Comparison of ENCODE assay signal across 25 cellular contexts in the genomic region with DNA sequence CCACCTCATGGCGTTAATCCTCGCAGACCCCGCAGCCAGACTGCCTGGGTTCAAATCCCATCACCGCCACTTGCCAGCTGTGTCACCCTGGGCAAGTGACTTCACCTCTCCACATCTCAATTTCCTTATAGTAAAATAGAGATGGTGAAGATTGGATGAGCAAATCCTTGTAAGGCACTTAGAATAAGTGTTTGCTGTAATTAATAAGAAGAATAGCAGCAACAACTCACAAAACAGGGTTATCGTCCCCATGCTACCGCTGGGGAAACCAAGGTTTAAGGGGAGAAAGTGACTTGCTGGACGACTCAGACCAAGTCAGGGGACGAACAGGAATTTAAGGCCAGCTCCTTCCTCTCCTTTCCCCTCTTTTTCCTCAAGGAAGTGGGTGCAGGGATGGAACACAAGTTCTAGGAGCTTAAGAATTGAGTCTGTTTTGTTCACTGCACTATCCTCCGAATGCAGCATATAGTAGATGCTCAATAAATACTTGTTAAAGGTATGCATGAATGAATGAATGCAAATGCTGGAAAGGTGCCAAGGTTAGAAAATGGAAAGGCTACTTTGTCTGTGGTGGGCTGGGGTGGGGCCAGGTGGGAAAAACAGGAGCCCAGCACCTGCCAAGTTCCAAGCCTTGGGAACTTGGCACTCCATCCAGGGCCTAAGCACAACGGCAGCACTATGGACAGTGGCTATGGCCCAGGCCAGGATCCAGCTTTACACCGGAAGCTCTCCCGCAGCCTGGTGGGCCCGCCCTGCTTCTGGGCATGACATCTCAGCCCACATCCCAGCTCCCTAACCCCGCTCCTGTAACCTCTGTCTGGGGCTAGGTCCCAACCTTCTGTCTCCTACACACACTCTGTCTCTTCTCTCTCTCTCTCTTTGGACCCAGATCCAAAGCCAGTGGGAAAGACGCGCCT. TPM values are rescaled to one million over a fixed set of nuclear protein-coding genes. Genes with fewer than 3 reads are reported as not detected.
DNase-seq lines count a peak whose midpoint lies in the region; ATAC-seq and TF ChIP-seq lines count a peak whose summit lies in the region.
"Had no signal": no experiment of that assay in that cellular context is flagged by ENCODE, and none has a peak within 500 bp of the region (broad histone marks: within the 10 kb centered on the region; RNA-seq: fewer than 3 reads in every experiment).

No MANE protein-coding gene starts in this region.

- peaks cover 39% of the 10 kb centered on the region; the same call in 1 of the 2 replicates for H3K27me3 ChIP-seq in H9 (ENCODE audit: insufficient read depth, low read length)

- ATAC-seq in GM18909 (IDR thresholded peaks at IDR 0.05; ENCODE audit: poor library complexity, unreplicated experiment): no peak
- ATAC-seq: activated T-cell treated with anti-CD3 and anti-CD28 coated beads, Interleukin-2, amount 50 U/mL, for 4 hours; effector memory CD8-positive, alpha-beta T cell; esophagus mucosa; lower lobe of right lung; stimulated activated naive CD8-positive, alpha-beta T cell treated with anti-CD3 and anti-CD28 coated beads, Interleukin-15, Interleukin-2, amounts not matched to agents 100 U/mL and 50 U/mL, for 24 hours had no signal

- H3K27ac Mint-ChIP-seq in H9: no peak overlapping the region
- H3K27ac Mint-ChIP-seq: effector memory CD8-positive, alpha-beta T cell; HFFc6 had no signal

- H3K18ac ChIP-seq in H9 (ENCODE audit: insufficient read length, low read depth, low read length): no peak overlapping the region

- H3K4me3 ChIP-seq in iPS-11a (ENCODE audit: low read depth, low read length): peak overlapping the region; percentile 49
- H3K4me3 ChIP-seq: lower lobe of right lung, prostate gland had no signal

- no peak overlapping the region for H2BK15ac ChIP-seq in H9 (ENCODE audit: low read depth, low read length)

- TF ChIP-seq CTCF in H9 (conservative IDR thresholded peaks at IDR 0.05) (no peak), GM10266 (IDR thresholded peaks at IDR 0.05; ENCODE audit: control insufficient read depth, insufficient read depth, low read depth, missing control alignments) (no peak)

- no peaks in the 10 kb centered on the region for H4K20me1 ChIP-seq in H9 (ENCODE audit: control insufficient read depth, insufficient read depth, insufficient read length)

- no peaks in the 10 kb centered on the region for H3K9me3 ChIP-seq in H9 (ENCODE audit: control insufficient read depth, low read depth, low read length)
- H3K9me3 ChIP-seq: breast epithelium, lower lobe of right lung, prostate gland, SK-N-SH had no signal

- DNase-seq in H9 (no peak), CD1c-positive myeloid dendritic cell (ENCODE audit: extremely low spot score) (no peak), GM10266 (ENCODE audit: extremely low spot score) (no peak), hepatic stellate cell (ENCODE audit: low spot score) (no peak)
- DNase-seq: activated naive CD4-positive, alpha-beta T cell treated with Interleukin-2 at 50 U/mL for 16 hours; activated T-cell treated with anti-CD3 and anti-CD28 coated beads, Interleukin-2, amount 50 U/mL, for 4 hours; amniotic stem cell; effector memory CD8-positive, alpha-beta T cell; foreskin melanocyte; HFFc6; hippocampal formation; kidney glomerular epithelial cell; lower lobe of right lung; NCI-H526 treated with DMSO at 0.1 percent for 48 hours; T-helper 2 cell had no signal

- no peak overlapping the region for H2BK20ac ChIP-seq in H9 (ENCODE audit: low read depth, low read length, poor library complexity, severe bottlenecking)

- WGBS in H9 (ENCODE audit: extremely low coverage, insufficient read length, low lambda C conversion rate): no CpG with 5 or more reads among the region's 16 CpGs

- peak overlapping the region; percentile 62 to 74; a peak in 4 of 5 replicates for H3K4me3 Mint-ChIP-seq in H9
- H3K4me3 Mint-ChIP-seq: activated T-cell treated with anti-CD3 and anti-CD28 coated beads, Interleukin-2, amount 50 U/mL, for 4 hours; effector memory CD8-positive, alpha-beta T cell; HFFc6 had no signal

- no peak overlapping the region for H2AK5ac ChIP-seq in H9 (ENCODE audit: insufficient read length, low read length)

- peaks cover 2% of the 10 kb centered on the region for H3K23me2 ChIP-seq in H9 (ENCODE audit: insufficient read length, low read depth, low read length, poor library complexity, severe bottlenecking)

- H4K8ac ChIP-seq in H9 (replicated peaks; ENCODE audit: insufficient read length, low read depth, low read length): no peak overlapping the region

- H3K9ac ChIP-seq in H9 (ENCODE audit: extremely low read depth, insufficient read length, low read length): no peak overlapping the region
- H3K9ac ChIP-seq: SK-N-SH had no signal

- H3K79me2 ChIP-seq in H9 (ENCODE audit: insufficient read depth, low read length): no peaks in the 10 kb centered on the region

- no peak overlapping the region for H4K91ac ChIP-seq in H9 (ENCODE audit: insufficient read length, low read depth, low read length)

- H3K14ac ChIP-seq in H9 (ENCODE audit: insufficient read depth, low read length): no peak overlapping the region

- no peaks in the 10 kb centered on the region; a peak in 1 of 7 replicates for H3K36me3 Mint-ChIP-seq in H9 (ENCODE audit: insufficient read depth in 1 of 3, low read depth in 3 of 3)

- H3K9me3 Mint-ChIP-seq in H9: no peaks in the 10 kb centered on the region; a peak in 1 of 5 replicates
- H3K9me3 Mint-ChIP-seq: activated T-cell treated with anti-CD3 and anti-CD28 coated beads, Interleukin-2, amount 50 U/mL, for 4 hours; effector memory CD8-positive, alpha-beta T cell; HFFc6; neural crest cell had no signal

- peaks cover 10 to 16% of the 10 kb centered on the region in 2 experiments for H3K4me1 Mint-ChIP-seq in H9

- H3K4ac ChIP-seq in H9 (ENCODE audit: low read depth, low read length): no peak overlapping the region

- no peak overlapping the region for H2BK120ac ChIP-seq in H9 (ENCODE audit: low read depth, low read length, poor library complexity, severe bottlenecking)

- H3K27me3 Mint-ChIP-seq in H9 (ENCODE audit: low read depth): peaks cover 91% of the 10 kb centered on the region

- H3K23ac ChIP-seq in H9 (ENCODE audit: insufficient read length, low read depth, low read length): no peak overlapping the region

- H3K56ac ChIP-seq in H9 (ENCODE audit: insufficient read length, low read depth, low read length): no peak overlapping the region

- H4K5ac ChIP-seq in H9 (ENCODE audit: insufficient read length, low read depth, low read length): no peak overlapping the region

- H3K4me2 ChIP-seq in H9 (ENCODE audit: insufficient read depth, insufficient read length, low read length): peak overlapping the region; percentile 49

- no peaks in the 10 kb centered on the region for H3K79me1 ChIP-seq in H9 (ENCODE audit: insufficient read depth, low read depth, low read length, poor library complexity, severe bottlenecking)

- no peak overlapping the region for H2BK5ac ChIP-seq in H9 (ENCODE audit: insufficient read length, low read length)

- no peak overlapping the region for H3K27ac ChIP-seq in H9 (ENCODE audit: insufficient read length, low read depth, low read length)
- H3K27ac ChIP-seq: breast epithelium, lower lobe of right lung, prostate gland had no signal

- H2AFZ ChIP-seq in H9 (ENCODE audit: low read length): no peak overlapping the region

- no peaks in the 10 kb centered on the region for H3K4me1 ChIP-seq in H9 (ENCODE audit: insufficient read depth, low read length)
- H3K4me1 ChIP-seq: prostate gland had no signal

- no peak overlapping the region for H2BK12ac ChIP-seq in H9 (ENCODE audit: insufficient read length, low read depth, low read length)

- no peak overlapping the region for H3T11ph ChIP-seq in H9 (ENCODE audit: low read length)

TF ChIP-seq in PFSK-1, 5 proteins besides CTCF, POLR2A, EP300 and RAD21:
- peak; percentile 76 to 86 for TF ChIP-seq REST (IDR thresholded peaks at IDR 0.05; ENCODE audit: insufficient read depth in 1 of 2, low read depth in 2 of 2, low read length in 2 of 2)
- no peak for TF ChIP-seq TAF1 (IDR thresholded peaks at IDR 0.05; ENCODE audit: borderline replicate concordance, insufficient read depth, low read length)
- TF ChIP-seq SIN3A (IDR thresholded peaks at IDR 0.05; ENCODE audit: borderline replicate concordance, insufficient read depth, low read length): no peak

RNA-seq across cellular contexts. Expression of gene CDH22, which starts 4.9 kb away (rescaled TPM):
- 0.20 TPM in 1 of 2 replicates, not detected in the other for total RNA-seq in H9 (2021)
- 0.11 TPM for polyA plus RNA-seq in PFSK-1 (2012; ENCODE audit: insufficient read length, low read depth)
- total RNA-seq: activated CD8-positive, alpha-beta memory T cell treated with anti-CD3 and anti-CD28 coated beads for 36 hours; activated T-cell treated with anti-CD3 and anti-CD28 coated beads, Interleukin-2, amount 50 U/mL, for 4 hours; HFFc6 had no signal
- polyA plus RNA-seq: SK-N-SH had no signal
